In genomic region chr21:33539612-33540011, GRCh38 we compare ENCODE assay signal across 14 cellular contexts. TPM values are rescaled to one million over a fixed set of nuclear protein-coding genes. Genes with fewer than 3 reads are reported as not detected.
DNase-seq lines count a peak whose midpoint lies in the region; ATAC-seq lines count a peak whose summit lies in the region.
"Had no signal": no experiment of that assay in that cellular context is flagged by ENCODE, and none has a peak within 500 bp of the region (broad histone marks: within the 10 kb centered on the region; RNA-seq: fewer than 3 reads in every experiment).

No MANE protein-coding gene starts in this region.

- no peaks in the 10 kb centered on the region for H3K27me3 ChIP-seq in BLaER1 treated with 17β-estradiol and CSF1 and Interleukin-3, amounts not matched to agents 10 nM and 100 nM
- H3K27me3 ChIP-seq: BE2C had no signal

- 0 out of 22 replicates have a peak overlapping the region, but pooled peaks of 1 of the 11 experiments have one; percentile 17 for H3K9ac ChIP-seq in BLaER1 treated with 17β-estradiol and CSF1 and Interleukin-3, amounts not matched to agents 10 nM and 100 nM

- no peaks in the 10 kb centered on the region for H3K9me3 Mint-ChIP-seq in activated CD4-positive, alpha-beta T cell treated with anti-CD3 and anti-CD28 coated beads for 36 hours (ENCODE audit: low read depth)

- H3K4me1 ChIP-seq in BLaER1 treated with 17β-estradiol and CSF1 and Interleukin-3, amounts not matched to agents 10 nM and 100 nM = peaks cover 15 to 25% (median 20%) of the 10 kb centered on the region in 10 experiments
- H3K4me1 ChIP-seq: BE2C had no signal

- DNase-seq in HS-5 (ENCODE audit: low read depth) = peak; percentile 87
- peak; percentile 85 for DNase-seq in amniotic epithelial cell (ENCODE audit: low read depth)
- peak; percentile 82 for DNase-seq in iris pigment epithelial cell (ENCODE audit: low read depth)
- DNase-seq in NCI-H524 (lab: John Stamatoyannopoulos, UW) = no peak
- DNase-seq in activated CD4-positive, alpha-beta T cell treated with anti-CD3 and anti-CD28 coated beads for 36 hours = no peak
- no peak for DNase-seq in anterior cingulate cortex (lab: John Stamatoyannopoulos, UW)
- DNase-seq: activated CD8-positive, alpha-beta memory T cell treated with anti-CD3 and anti-CD28 coated beads for 24 hours; aorta; BE2C; NCI-H1092 treated with DMSO at 0.1 percent for 48 hours; NCI-H774 had no signal

- CTCF ChIA-PET in activated CD4-positive, alpha-beta T cell treated with anti-CD3 and anti-CD28 coated beads for 36 hours (lab: Charles Lee) = interaction anchor here (0.9 kb wide), 1 partner anchor 48 kb away, joined by 3 read pairs; the partner anchor contains the start of gene DNAJC28

- H3K36me3 ChIP-seq in BLaER1 treated with 17β-estradiol and CSF1 and Interleukin-3, amounts not matched to agents 10 nM and 100 nM = peaks cover 48 to 60% (median 49%) of the 10 kb centered on the region in 11 experiments

- no peak for ATAC-seq in HG03095 (IDR thresholded peaks at IDR 0.05; ENCODE audit: unreplicated experiment)
- ATAC-seq in activated CD4-positive, alpha-beta T cell treated with anti-CD3 and anti-CD28 coated beads for 36 hours = no peak

- H4K20me1 ChIP-seq in BLaER1 treated with 17β-estradiol and CSF1 and Interleukin-3, amounts not matched to agents 10 nM and 100 nM = peaks cover 13 to 21% (median 14%) of the 10 kb centered on the region in 11 experiments

- no peak overlapping the region for H3K4me3 ChIP-seq in BLaER1 treated with 17β-estradiol and CSF1 and Interleukin-3, amounts not matched to agents 10 nM and 100 nM
- H3K4me3 ChIP-seq: coronary artery had no signal

- intact Hi-C loops in activated CD4-positive, alpha-beta T cell treated with anti-CD3 and anti-CD28 coated beads for 36 hours (cut with DNase I, micrococcal nuclease) = loop anchor here (5.0 kb wide), 6 partner anchors 157 to 1807 kb away; partner anchors contain the start of genes ATP5PO (in 1 of the 2), CFAP298 (in 1 of the 2), IFNAR2 (in 1 of the 2) and PAXBP1 (in 1 of the 2)

- H3K27ac ChIP-seq in BLaER1 treated with 17β-estradiol and CSF1 and Interleukin-3, amounts not matched to agents 10 nM and 100 nM = no peak overlapping the region
- H3K27ac ChIP-seq: coronary artery had no signal

- no peak overlapping the region for H3K4me3 Mint-ChIP-seq in activated CD4-positive, alpha-beta T cell treated with anti-CD3 and anti-CD28 coated beads for 36 hours

- peaks cover 17% of the 10 kb centered on the region for H3K4me1 Mint-ChIP-seq in activated CD4-positive, alpha-beta T cell treated with anti-CD3 and anti-CD28 coated beads for 36 hours

- H3K4me2 ChIP-seq in BLaER1 treated with 17β-estradiol and CSF1 and Interleukin-3, amounts not matched to agents 10 nM and 100 nM = peak overlapping the region in 8 of 11 experiments; percentile 3 to 95 (median 93); a peak in 10 of 22 replicates

- no peaks in the 10 kb centered on the region for H3K27me3 Mint-ChIP-seq in activated CD4-positive, alpha-beta T cell treated with anti-CD3 and anti-CD28 coated beads for 36 hours

- H3K27ac Mint-ChIP-seq in activated CD4-positive, alpha-beta T cell treated with anti-CD3 and anti-CD28 coated beads for 36 hours = no peak overlapping the region

- H3K36me3 Mint-ChIP-seq in activated CD4-positive, alpha-beta T cell treated with anti-CD3 and anti-CD28 coated beads for 36 hours (ENCODE audit: low read depth) = peaks cover 63% of the 10 kb centered on the region

- POLR2A ChIA-PET in activated CD4-positive, alpha-beta T cell treated with anti-CD3 and anti-CD28 coated beads for 36 hours (lab: Charles Lee) = interaction anchor here (0.7 to 1.6 kb wide), 2 partner anchors 59 to 66 kb away, joined by 3 to 4 read pairs; partner anchors contain the start of gene TMEM50B

- H3K9me3 ChIP-seq in BLaER1 treated with 17β-estradiol and CSF1 and Interleukin-3, amounts not matched to agents 10 nM and 100 nM (replicated peaks in 1 of 11) = no peaks in the 10 kb centered on the region
- H3K9me3 ChIP-seq: BE2C had no signal

RNA-seq across cellular contexts. Expression of gene GART, which starts 2.3 kb away (rescaled TPM):
- total RNA-seq in activated CD4-positive, alpha-beta T cell treated with anti-CD3 and anti-CD28 coated beads for 36 hours = 100 to 1,000 TPM; 223 to 231 TPM

RNA-seq across cellular contexts. Expression of gene SON, which starts 3.2 kb away (rescaled TPM):
- 100 to 1,000 TPM; 299 to 380 TPM for total RNA-seq in activated CD4-positive, alpha-beta T cell treated with anti-CD3 and anti-CD28 coated beads for 36 hours

RNA-seq across cellular contexts. Expression of gene DNAJC28, which starts 48.1 kb away (rescaled TPM):
- total RNA-seq in activated CD4-positive, alpha-beta T cell treated with anti-CD3 and anti-CD28 coated beads for 36 hours = under 1 TPM; 0.37 to 0.43 TPM

RNA-seq across cellular contexts. Expression of gene DONSON, which starts 48.9 kb away (rescaled TPM):
- 10 to 100 TPM; 39.5 to 41.8 TPM for total RNA-seq in activated CD4-positive, alpha-beta T cell treated with anti-CD3 and anti-CD28 coated beads for 36 hours

RNA-seq across cellular contexts. Expression of gene TMEM50B, which starts 59.8 kb away (rescaled TPM):
- total RNA-seq in activated CD4-positive, alpha-beta T cell treated with anti-CD3 and anti-CD28 coated beads for 36 hours = 10 to 100 TPM; 13.6 to 15.2 TPM

Comparison
In these comparisons a context has a peak if more than half of its experiments do, and no peak if none do; other contexts are left out.
1. DNase-seq: peak in HS-5 (single experiment), amniotic epithelial cell (single experiment) and iris pigment epithelial cell (single experiment); none in NCI-H524 (0 of 2), activated CD4-positive, alpha-beta T cell treated with anti-CD3 and anti-CD28 coated beads for 36 hours (single experiment) and anterior cingulate cortex (0 of 58).